Comparison of ENCODE assay signal across 14 cellular contexts in the genomic region with DNA sequence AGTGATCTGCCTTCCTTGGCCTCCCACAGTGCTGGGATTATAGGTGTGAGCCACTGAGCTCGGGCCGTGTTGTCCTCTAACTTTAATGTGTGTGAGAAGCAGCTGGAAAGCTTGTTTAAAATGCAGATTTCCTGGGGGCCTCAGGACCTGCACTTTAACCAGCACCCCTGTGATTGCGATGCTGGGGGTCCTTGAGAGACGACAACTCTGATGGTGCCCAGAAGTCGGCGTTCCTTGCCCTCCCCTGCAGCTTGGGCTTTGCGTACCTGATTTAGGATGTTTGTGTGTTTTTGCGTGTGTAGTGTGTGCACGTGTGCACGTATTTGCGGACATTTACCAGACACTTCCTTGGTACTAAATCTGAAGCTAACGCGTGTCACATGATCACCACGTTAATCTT. TPM values are rescaled to one million over a fixed set of nuclear protein-coding genes. Genes with fewer than 3 reads are reported as not detected.
DNase-seq lines count a peak whose midpoint lies in the region; ATAC-seq and TF ChIP-seq lines count a peak whose summit lies in the region.
"Had no signal": no experiment of that assay in that cellular context is flagged by ENCODE, and none has a peak within 500 bp of the region (broad histone marks: within the 10 kb centered on the region; RNA-seq: fewer than 3 reads in every experiment).

No MANE protein-coding gene starts in this region.

- intact Hi-C loops in Caco-2 (cut with micrococcal nuclease; ENCODE audit: unreplicated experiment) = no loop called here
- intact Hi-C loops in activated B cell treated with CpG ODN at 0.5 μM for 24 hours (cut with micrococcal nuclease) = no loop called here
- intact Hi-C loops in naive thymus-derived CD4-positive, alpha-beta T cell (cut with micrococcal nuclease) = no loop called here

- H3K27ac Mint-ChIP-seq in Caco-2 (ENCODE audit: unreplicated experiment) (peak overlapping the region; percentile 93), activated B cell treated with CpG ODN at 0.5 μM for 24 hours (peak overlapping the region; percentile 86)
- H3K27ac Mint-ChIP-seq in naive thymus-derived CD4-positive, alpha-beta T cell = peak overlapping the region in 5 of 9 donors; percentile 53 to 86 (median 71)
- H3K27ac Mint-ChIP-seq in activated T-cell treated with anti-CD3 and anti-CD28 coated beads, Interleukin-2, amount 50 U/mL, for 24 hours = no peak overlapping the region

- H3K4me1 Mint-ChIP-seq in Caco-2 (ENCODE audit: low read depth, unreplicated experiment) (peaks cover 34% of the 10 kb centered on the region), activated B cell treated with CpG ODN at 0.5 μM for 24 hours (peaks cover 49% of the 10 kb centered on the region)
- peaks cover 19 to 60% (median 50%) of the 10 kb centered on the region in 7 donors for H3K4me1 Mint-ChIP-seq in naive thymus-derived CD4-positive, alpha-beta T cell
- peaks cover 43% of the 10 kb centered on the region for H3K4me1 Mint-ChIP-seq in activated T-cell treated with anti-CD3 and anti-CD28 coated beads, Interleukin-2, amount 50 U/mL, for 24 hours (ENCODE audit: low read depth)

- H3K9me3 Mint-ChIP-seq in Caco-2 (ENCODE audit: unreplicated experiment) (no peaks in the 10 kb centered on the region), activated B cell treated with CpG ODN at 0.5 μM for 24 hours (no peaks in the 10 kb centered on the region)
- H3K9me3 Mint-ChIP-seq in naive thymus-derived CD4-positive, alpha-beta T cell = no peaks in the 10 kb centered on the region
- H3K9me3 Mint-ChIP-seq in activated T-cell treated with anti-CD3 and anti-CD28 coated beads, Interleukin-2, amount 50 U/mL, for 24 hours = no peaks in the 10 kb centered on the region

- no peak overlapping the region for H3K27ac ChIP-seq in naive thymus-derived CD4-positive, alpha-beta T cell (ENCODE audit: low read depth, low read length)
- H3K27ac ChIP-seq in suprapubic skin = peak overlapping the region; percentile 9

- TF ChIP-seq EP300 in suprapubic skin (IDR thresholded peaks at IDR 0.05) = no peak

- DNase-seq in Caco-2 = no peak
- no peak for DNase-seq in activated B cell treated with CpG ODN at 0.5 μM for 24 hours
- no peak for DNase-seq in naive thymus-derived CD4-positive, alpha-beta T cell
- no peak for DNase-seq in suprapubic skin (ENCODE audit: low spot score in 2 of 2)
- DNase-seq in activated T-cell treated with anti-CD3 and anti-CD28 coated beads, Interleukin-2, amount 50 U/mL, for 24 hours = no peak
- DNase-seq in stimulated activated CD4-positive, alpha-beta T cell treated with anti-CD3 and anti-CD28 coated beads, Interleukin-12 subunit alpha, Interleukin-12 subunit beta, amount 100 ng/mL, for 4 hours = no peak
- DNase-seq in DMS79 treated with DMSO at 0.1 percent for 48 hours (lab: John Stamatoyannopoulos, UW) = no peak
- DNase-seq: DMS 273 treated with DMSO at 0.1 percent for 48 hours, NCI-H1436 treated with DMSO at 0.1 percent for 48 hours, NCI-H2081 treated with DMSO at 0.1 percent for 48 hours, NCI-H2227 treated with DMSO at 0.1 percent for 48 hours, NCI-H526 treated with DMSO at 0.1 percent for 48 hours, OCI-M1 had no signal

- 92% methylated on average over 14 of the region's 14 CpGs for WGBS in suprapubic skin

- H3K27me3 ChIP-seq in Caco-2 (replicated peaks; ENCODE audit: control insufficient read depth, insufficient read depth, low read length) = no peaks in the 10 kb centered on the region
- no peaks in the 10 kb centered on the region for H3K27me3 ChIP-seq in naive thymus-derived CD4-positive, alpha-beta T cell (ENCODE audit: control insufficient read depth in 2 of 2, insufficient read depth in 2 of 2, low read length in 2 of 2)
- no peaks in the 10 kb centered on the region for H3K27me3 ChIP-seq in suprapubic skin

- H3K36me3 ChIP-seq in Caco-2 (ENCODE audit: control insufficient read depth, insufficient read depth, low read length) (peaks cover 2% of the 10 kb centered on the region), suprapubic skin (peaks cover 29% of the 10 kb centered on the region)
- H3K36me3 ChIP-seq in naive thymus-derived CD4-positive, alpha-beta T cell (ENCODE audit: control insufficient read depth in 2 of 3, insufficient read depth in 3 of 3, low read length in 3 of 3) = peaks cover 0 to 39% (median 5%) of the 10 kb centered on the region in 3 experiments

- H3K4me3 Mint-ChIP-seq in Caco-2 (ENCODE audit: unreplicated experiment) = peak overlapping the region; percentile 64
- H3K4me3 Mint-ChIP-seq in activated B cell treated with CpG ODN at 0.5 μM for 24 hours = no peak overlapping the region
- H3K4me3 Mint-ChIP-seq in naive thymus-derived CD4-positive, alpha-beta T cell = peak overlapping the region in 2 of 10 donors; percentile 66 to 70
- H3K4me3 Mint-ChIP-seq in activated T-cell treated with anti-CD3 and anti-CD28 coated beads, Interleukin-2, amount 50 U/mL, for 24 hours = no peak overlapping the region

- no TSS peak for BruUV-seq in Caco-2 (replicated peaks; lab: Mats Ljungman, UMichigan)

- TF ChIP-seq POLR2A in suprapubic skin (IDR thresholded peaks at IDR 0.05) = no peak

- POLR2A ChIA-PET in Caco-2 (lab: Charles Lee) (no interaction called here), activated B cell treated with CpG ODN at 0.5 μM for 24 hours (lab: Charles Lee) (interaction anchor here (1.4 to 1.9 kb wide), 3 partner anchors 10 to 52 kb away, joined by 4 to 9 read pairs (median 5); no protein-coding TSS in a partner anchor)
- POLR2A ChIA-PET in naive thymus-derived CD4-positive, alpha-beta T cell (lab: Charles Lee) = interaction anchor here (1.3 to 2.8 kb wide), 2 partner anchors 10 to 52 kb away, joined by 3 to 9 read pairs; partner anchors contain the start of gene IFNGR2

- H3K27me3 Mint-ChIP-seq in Caco-2 (ENCODE audit: insufficient read depth, unreplicated experiment) (no peaks in the 10 kb centered on the region), activated B cell treated with CpG ODN at 0.5 μM for 24 hours (no peaks in the 10 kb centered on the region)
- peaks cover 0 to 14% (median 0%) of the 10 kb centered on the region in 5 donors for H3K27me3 Mint-ChIP-seq in naive thymus-derived CD4-positive, alpha-beta T cell
- H3K27me3 Mint-ChIP-seq in activated T-cell treated with anti-CD3 and anti-CD28 coated beads, Interleukin-2, amount 50 U/mL, for 24 hours = no peaks in the 10 kb centered on the region

- peaks cover 52% of the 10 kb centered on the region for H3K4me1 ChIP-seq in Caco-2
- H3K4me1 ChIP-seq in naive thymus-derived CD4-positive, alpha-beta T cell (ENCODE audit: control insufficient read depth in 2 of 2, insufficient read depth in 2 of 2, low read length in 2 of 2) = peaks cover 0 to 14% of the 10 kb centered on the region in 2 donors
- H3K4me1 ChIP-seq in suprapubic skin = peaks cover 52% of the 10 kb centered on the region
- H3K4me1 ChIP-seq: HAP-1 had no signal

- CTCF ChIA-PET in Caco-2 (lab: Charles Lee) (interaction anchor here (0.5 to 3.1 kb wide), 2 partner anchors 53 to 83 kb away, joined by 3 to 32 read pairs; no protein-coding TSS in a partner anchor), activated B cell treated with CpG ODN at 0.5 μM for 24 hours (lab: Charles Lee) (interaction anchor here (1.1 to 4.4 kb wide), 5 partner anchors 18 to 217 kb away, joined by 3 to 22 read pairs (median 4); no protein-coding TSS in a partner anchor)
- CTCF ChIA-PET in naive thymus-derived CD4-positive, alpha-beta T cell (lab: Charles Lee) = interaction anchor here (0.6 kb wide), 1 partner anchor 40 kb away, joined by 5 read pairs; no protein-coding TSS in a partner anchor

- no peak for ATAC-seq in activated B cell treated with CpG ODN at 0.5 μM for 24 hours (ENCODE audit: low read depth)
- no peak for ATAC-seq in naive thymus-derived CD4-positive, alpha-beta T cell

- H3K4me3 ChIP-seq in Caco-2 (ENCODE audit: low read depth, low read length) (no peak overlapping the region), suprapubic skin (no peak overlapping the region)
- H3K4me3 ChIP-seq in naive thymus-derived CD4-positive, alpha-beta T cell (ENCODE audit: low read length) = no peak overlapping the region
- H3K4me3 ChIP-seq: HAP-1 had no signal

- H3K36me3 Mint-ChIP-seq in Caco-2 (ENCODE audit: insufficient read depth, unreplicated experiment) (peaks cover 82% of the 10 kb centered on the region), activated B cell treated with CpG ODN at 0.5 μM for 24 hours (ENCODE audit: low read depth) (peaks cover 80% of the 10 kb centered on the region)
- peaks cover 3 to 25% (median 6%) of the 10 kb centered on the region in 5 donors for H3K36me3 Mint-ChIP-seq in naive thymus-derived CD4-positive, alpha-beta T cell
- H3K36me3 Mint-ChIP-seq in activated T-cell treated with anti-CD3 and anti-CD28 coated beads, Interleukin-2, amount 50 U/mL, for 24 hours (ENCODE audit: low read depth) = peaks cover 54% of the 10 kb centered on the region

- TF ChIP-seq CTCF in Caco-2 (IDR thresholded peaks at IDR 0.05; ENCODE audit: insufficient read depth in 1 of 2, low read depth in 1 of 2, low read length in 1 of 2, severe bottlenecking in 1 of 2, unreplicated experiment in 1 of 2) = no peak
- TF ChIP-seq CTCF in activated B cell treated with CpG ODN at 0.5 μM for 24 hours (IDR thresholded peaks at IDR 0.05) = no peak
- no peak for TF ChIP-seq CTCF in suprapubic skin (IDR thresholded peaks at IDR 0.05)

- H3K9me3 ChIP-seq in Caco-2 (no peaks in the 10 kb centered on the region), suprapubic skin (no peaks in the 10 kb centered on the region)
- no peaks in the 10 kb centered on the region for H3K9me3 ChIP-seq in naive thymus-derived CD4-positive, alpha-beta T cell (ENCODE audit: control insufficient read depth in 2 of 3, low read length in 3 of 3)
- H3K9me3 ChIP-seq: HAP-1 had no signal

RNA-seq across cellular contexts. Expression of gene IFNGR2, which starts 10.9 kb away (rescaled TPM):
- total RNA-seq in Caco-2 (2022) = 47.0 and 56.9 TPM in 2 replicates
- total RNA-seq in activated B cell treated with CpG ODN at 0.5 μM for 24 hours = 66.8 and 71.1 TPM in 2 replicates
- total RNA-seq in naive thymus-derived CD4-positive, alpha-beta T cell = 10 to 100 TPM in 4 of 5 experiments, 1 to 10 TPM in 1; 9.1 to 80.5 (median 33.7) TPM
- 10 to 100 TPM; 29.8 to 39.2 TPM for polyA plus RNA-seq in naive thymus-derived CD4-positive, alpha-beta T cell
- 10 to 100 TPM; 47.0 to 75.5 (median 61.0) TPM for total RNA-seq in suprapubic skin
